Comparison of ENCODE assay signal across 23 cellular contexts in genomic region chr4:128483816-128484215, GRCh38.
DNase-seq lines count a peak whose midpoint lies in the region; ATAC-seq, FAIRE-seq and TF ChIP-seq lines count a peak whose summit lies in the region.
"Had no signal": no experiment of that assay in that cellular context is flagged by ENCODE, and none has a peak within 500 bp of the region (broad histone marks: within the 10 kb centered on the region; RNA-seq: fewer than 3 reads in every experiment).

No MANE protein-coding gene starts in this region.

- BruUV-seq in PC-9 (replicated peaks; lab: Mats Ljungman, UMichigan): no TSS peak

- TF ChIP-seq POLR2A in Peyer's patch (IDR thresholded peaks at IDR 0.05): no peak

- H3K9me3 Mint-ChIP-seq in astrocyte (ENCODE audit: unreplicated experiment): peaks cover 9% of the 10 kb centered on the region
- H3K9me3 Mint-ChIP-seq: activated naive CD4-positive, alpha-beta T cell treated with anti-CD3 and anti-CD28 coated beads for 36 hours had no signal

- TF ChIP-seq CTCF in astrocyte (IDR thresholded peaks at IDR 0.05; ENCODE audit: insufficient read depth, low read depth, low read length) (no peak), fibroblast of the aortic adventitia (IDR thresholded peaks at IDR 0.05; ENCODE audit: insufficient read depth, low read length) (no peak), PC-9 (conservative IDR thresholded peaks at IDR 0.05) (no peak), Peyer's patch (IDR thresholded peaks at IDR 0.05) (no peak)

- H3K9me2 ChIP-seq in GM23248 (ENCODE audit: insufficient read depth) (no peaks in the 10 kb centered on the region), PC-9 (ENCODE audit: insufficient read depth) (no peaks in the 10 kb centered on the region)

- peak overlapping the region; percentile 17 for H3K4me2 ChIP-seq in GM23248 (ENCODE audit: unreplicated experiment)
- H3K4me2 ChIP-seq in astrocyte (ENCODE audit: low read length): no peak overlapping the region
- no peak overlapping the region for H3K4me2 ChIP-seq in PC-9
- H3K4me2 ChIP-seq: A549 had no signal

- H3K27me3 ChIP-seq in GM23248 (replicated peaks; ENCODE audit: insufficient read depth) (no peaks in the 10 kb centered on the region), astrocyte (ENCODE audit: insufficient read depth, low read length) (no peaks in the 10 kb centered on the region), PC-9 (ENCODE audit: insufficient read depth, low read depth) (no peaks in the 10 kb centered on the region), Peyer's patch (no peaks in the 10 kb centered on the region)
- H3K27me3 ChIP-seq: body of pancreas, dorsolateral prefrontal cortex had no signal

- H3K79me2 ChIP-seq in GM23248 (ENCODE audit: insufficient read depth): no peaks in the 10 kb centered on the region
- no peaks in the 10 kb centered on the region for H3K79me2 ChIP-seq in astrocyte (ENCODE audit: insufficient read depth, low read length)
- no peaks in the 10 kb centered on the region for H3K79me2 ChIP-seq in PC-9 (ENCODE audit: low read depth)

- H3K9me3 ChIP-seq in GM23248 (ENCODE audit: low read depth) (no peaks in the 10 kb centered on the region), astrocyte (ENCODE audit: insufficient read depth, low read depth, low read length) (no peaks in the 10 kb centered on the region), PC-9 (ENCODE audit: insufficient read depth, low read depth) (no peaks in the 10 kb centered on the region; the same call in 1 of the 2 replicates), Peyer's patch (no peaks in the 10 kb centered on the region)
- H3K9me3 ChIP-seq: A549, body of pancreas had no signal

- H3K4me3 ChIP-seq in GM23248 (0 out of 2 replicates have a peak overlapping the region, but pooled peaks have one; percentile 21), astrocyte (ENCODE audit: insufficient read depth, low read depth, low read length) (no peak overlapping the region), fibroblast of the aortic adventitia (ENCODE audit: low read depth, low read length) (no peak overlapping the region), PC-9 (no peak overlapping the region), Peyer's patch (no peak overlapping the region)
- H3K4me3 ChIP-seq: A549, body of pancreas, dorsolateral prefrontal cortex had no signal

- H3K36me3 ChIP-seq in GM23248 (ENCODE audit: low read depth) (no peaks in the 10 kb centered on the region), astrocyte (ENCODE audit: insufficient read depth, low read length) (no peaks in the 10 kb centered on the region), PC-9 (ENCODE audit: low read depth) (no peaks in the 10 kb centered on the region), Peyer's patch (no peaks in the 10 kb centered on the region)

- peaks cover 3% of the 10 kb centered on the region for H3K4me1 Mint-ChIP-seq in astrocyte (ENCODE audit: low read depth, unreplicated experiment)
- H3K4me1 Mint-ChIP-seq: stimulated activated naive CD8-positive, alpha-beta T cell treated with anti-CD3 and anti-CD28 coated beads, Interleukin-15, amount 100 ng/mL, for 72 hours had no signal

- H3F3A ChIP-seq in GM23248 (ENCODE audit: insufficient read depth) (peaks cover 12% of the 10 kb centered on the region; the same call in 1 of the 2 replicates), PC-9 (ENCODE audit: insufficient read depth, low read depth) (no peaks in the 10 kb centered on the region)

- H3K4me1 ChIP-seq in GM23248 (ENCODE audit: insufficient read depth): peaks cover 10% of the 10 kb centered on the region
- no peaks in the 10 kb centered on the region for H3K4me1 ChIP-seq in astrocyte (ENCODE audit: insufficient read depth, low read length)
- H3K4me1 ChIP-seq in PC-9 (replicated peaks; ENCODE audit: insufficient read depth): no peaks in the 10 kb centered on the region
- no peaks in the 10 kb centered on the region for H3K4me1 ChIP-seq in Peyer's patch
- H3K4me1 ChIP-seq: body of pancreas had no signal

- DNase-seq in AG08396 (ENCODE audit: low spot score) (peak; percentile 7), GM23248 (peak; percentile 74), astrocyte (ENCODE audit: low read depth) (peak; percentile 54), fibroblast of the aortic adventitia (ENCODE audit: low read depth) (peak; percentile 80), PC-9 (no peak), Peyer's patch (no peak), Right ventricle myocardium superior (no peak), NOMO-1 treated with dmso at 0.1 percent for 144 hours (lab: John Stamatoyannopoulos, UW; ENCODE audit: unreplicated experiment) (no peak)
- DNase-seq: activated CD4-positive, alpha-beta T cell treated with anti-CD3 and anti-CD28 coated beads, Interleukin-2, amount 50 U/mL, for 4 hours; activated naive CD4-positive, alpha-beta T cell treated with anti-CD3 and anti-CD28 coated beads for 36 hours; body of pancreas; dorsolateral prefrontal cortex; kidney glomerular epithelial cell; midbrain; NCI-H510A; OCI-M1; retina; stimulated activated CD4-positive, alpha-beta T cell treated with anti-CD3 and anti-CD28 coated beads, Interleukin-15, amount 100 ng/mL, for 24 hours; stimulated activated naive CD8-positive, alpha-beta T cell treated with anti-CD3 and anti-CD28 coated beads, Interleukin-15, amount 100 ng/mL, for 72 hours had no signal

- peak; percentile 26 for FAIRE-seq in astrocyte (lab: Jason Lieb, UNC)
- FAIRE-seq: A549, GM12891, TTC549, urothelium cell line had no signal

- ATAC-seq in Right ventricle myocardium superior (ENCODE audit: poor library complexity): no peak
- ATAC-seq: A549; body of pancreas; stimulated activated naive CD8-positive, alpha-beta T cell treated with anti-CD3 and anti-CD28 coated beads, Interleukin-15, amount 100 ng/mL, for 72 hours had no signal

- no peaks in the 10 kb centered on the region for H4K20me1 ChIP-seq in GM23248 (ENCODE audit: insufficient read depth)
- no peaks in the 10 kb centered on the region for H4K20me1 ChIP-seq in astrocyte (ENCODE audit: insufficient read depth, low read length)
- H4K20me1 ChIP-seq in PC-9 (ENCODE audit: insufficient read depth): no peaks in the 10 kb centered on the region

- CTCF ChIA-PET in PC-9 (lab: Charles Lee): no interaction called here

- H3K27me3 Mint-ChIP-seq in astrocyte (ENCODE audit: low read depth, unreplicated experiment): no peaks in the 10 kb centered on the region
- H3K27me3 Mint-ChIP-seq: stimulated activated naive CD8-positive, alpha-beta T cell treated with anti-CD3 and anti-CD28 coated beads, Interleukin-15, amount 100 ng/mL, for 72 hours had no signal

- POLR2A ChIA-PET in PC-9 (lab: Charles Lee; ENCODE audit: unreplicated experiment): no interaction called here

- no peaks in the 10 kb centered on the region for H3K36me3 Mint-ChIP-seq in astrocyte (ENCODE audit: low read depth, unreplicated experiment)

- 14 to 23% methylated on average over 2 of the region's 2 CpGs for WGBS in GM23248 (ENCODE audit: low coverage in 1 of 2, low lambda C conversion rate in 2 of 2, missing lambda C conversion rate in 2 of 2), 2 experiments

- H3K27ac Mint-ChIP-seq in astrocyte (ENCODE audit: unreplicated experiment): no peak overlapping the region
- H3K27ac Mint-ChIP-seq: activated naive CD4-positive, alpha-beta T cell treated with anti-CD3 and anti-CD28 coated beads for 36 hours had no signal

- no peak overlapping the region for H3K4me3 Mint-ChIP-seq in astrocyte (ENCODE audit: unreplicated experiment)
- H3K4me3 Mint-ChIP-seq: activated naive CD4-positive, alpha-beta T cell treated with anti-CD3 and anti-CD28 coated beads for 36 hours; stimulated activated naive CD8-positive, alpha-beta T cell treated with anti-CD3 and anti-CD28 coated beads, Interleukin-15, amount 100 ng/mL, for 72 hours had no signal

- H3K27ac ChIP-seq in GM23248 (no peak overlapping the region), astrocyte (ENCODE audit: low read depth, low read length) (no peak overlapping the region), PC-9 (no peak overlapping the region), Peyer's patch (no peak overlapping the region)
- H3K27ac ChIP-seq: A549, body of pancreas, dorsolateral prefrontal cortex had no signal

- H3K9ac ChIP-seq in GM23248: no peak overlapping the region
- no peak overlapping the region for H3K9ac ChIP-seq in astrocyte (ENCODE audit: low read length)

- H2AFZ ChIP-seq in GM23248 (0 out of 2 replicates have a peak overlapping the region, but pooled peaks have one; percentile 2), astrocyte (ENCODE audit: low read depth, low read length) (no peak overlapping the region), PC-9 (no peak overlapping the region)

- in situ Hi-C loops in GM23248 (cut with MboI): no loop called here

- intact Hi-C loops in PC-9 (cut with micrococcal nuclease; ENCODE audit: unreplicated experiment) (no loop called here), Right ventricle myocardium superior (cut with DNase I) (no loop called here)

Comparison
In these comparisons a context has a peak if more than half of its experiments do, and no peak if none do; other contexts are left out.
1. DNase-seq: peak in AG08396 (single experiment), GM23248 (single experiment), astrocyte (single experiment) and fibroblast of the aortic adventitia (single experiment); none in PC-9 (0 of 2), Peyer's patch (0 of 3), Right ventricle myocardium superior (single experiment) and NOMO-1 treated with dmso at 0.1 percent for 144 hours (single experiment).